ENCODE assay signal across 1 cellular context in the genomic region with DNA sequence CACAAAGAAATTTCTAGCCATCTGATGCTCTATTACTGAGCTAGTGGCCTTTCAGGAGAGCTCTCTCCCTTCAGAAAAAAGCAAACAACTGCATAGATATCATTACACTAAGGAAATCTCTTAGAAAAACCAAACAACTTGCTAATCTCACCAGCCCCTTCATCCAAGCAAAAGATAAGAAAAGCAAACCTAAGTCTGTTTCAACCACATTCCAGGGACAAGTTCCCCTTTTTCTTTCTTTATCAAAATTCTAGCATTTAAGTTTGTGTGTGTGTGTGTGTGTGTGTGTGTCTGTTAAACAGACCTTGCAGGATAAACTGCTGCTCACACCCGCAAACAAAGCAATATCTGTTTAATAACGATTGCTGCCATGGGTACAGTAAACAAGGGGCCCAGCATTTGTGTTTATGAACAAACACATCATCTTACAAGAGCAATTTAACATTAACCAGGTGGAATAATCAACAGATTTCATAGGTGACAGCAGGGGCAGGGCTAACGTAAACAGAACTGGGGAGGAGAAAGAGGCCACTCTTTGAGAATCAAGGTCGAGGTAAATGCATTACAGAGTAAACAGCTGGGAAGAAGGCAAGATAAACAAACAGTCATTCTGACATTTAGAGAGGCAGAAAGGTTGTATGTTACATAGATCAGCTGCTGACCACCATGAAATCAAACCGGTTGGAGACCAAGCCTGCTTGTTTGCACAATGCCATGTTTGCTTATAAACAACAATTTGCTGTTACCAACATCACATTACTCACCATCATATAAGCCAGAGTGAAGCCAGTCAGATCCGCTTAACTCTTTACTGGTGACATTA.
A peak's percentile ranks its signal among the peaks of the same experiment; 100 is the strongest.
TF ChIP-seq lines count a peak whose summit lies in the region.

No MANE protein-coding gene starts in this region.

TF ChIP-seq in K562, 482 proteins besides CTCF, POLR2A, EP300 and RAD21 (continued from another document and continues in another):
- TF ChIP-seq, protein P1, sequence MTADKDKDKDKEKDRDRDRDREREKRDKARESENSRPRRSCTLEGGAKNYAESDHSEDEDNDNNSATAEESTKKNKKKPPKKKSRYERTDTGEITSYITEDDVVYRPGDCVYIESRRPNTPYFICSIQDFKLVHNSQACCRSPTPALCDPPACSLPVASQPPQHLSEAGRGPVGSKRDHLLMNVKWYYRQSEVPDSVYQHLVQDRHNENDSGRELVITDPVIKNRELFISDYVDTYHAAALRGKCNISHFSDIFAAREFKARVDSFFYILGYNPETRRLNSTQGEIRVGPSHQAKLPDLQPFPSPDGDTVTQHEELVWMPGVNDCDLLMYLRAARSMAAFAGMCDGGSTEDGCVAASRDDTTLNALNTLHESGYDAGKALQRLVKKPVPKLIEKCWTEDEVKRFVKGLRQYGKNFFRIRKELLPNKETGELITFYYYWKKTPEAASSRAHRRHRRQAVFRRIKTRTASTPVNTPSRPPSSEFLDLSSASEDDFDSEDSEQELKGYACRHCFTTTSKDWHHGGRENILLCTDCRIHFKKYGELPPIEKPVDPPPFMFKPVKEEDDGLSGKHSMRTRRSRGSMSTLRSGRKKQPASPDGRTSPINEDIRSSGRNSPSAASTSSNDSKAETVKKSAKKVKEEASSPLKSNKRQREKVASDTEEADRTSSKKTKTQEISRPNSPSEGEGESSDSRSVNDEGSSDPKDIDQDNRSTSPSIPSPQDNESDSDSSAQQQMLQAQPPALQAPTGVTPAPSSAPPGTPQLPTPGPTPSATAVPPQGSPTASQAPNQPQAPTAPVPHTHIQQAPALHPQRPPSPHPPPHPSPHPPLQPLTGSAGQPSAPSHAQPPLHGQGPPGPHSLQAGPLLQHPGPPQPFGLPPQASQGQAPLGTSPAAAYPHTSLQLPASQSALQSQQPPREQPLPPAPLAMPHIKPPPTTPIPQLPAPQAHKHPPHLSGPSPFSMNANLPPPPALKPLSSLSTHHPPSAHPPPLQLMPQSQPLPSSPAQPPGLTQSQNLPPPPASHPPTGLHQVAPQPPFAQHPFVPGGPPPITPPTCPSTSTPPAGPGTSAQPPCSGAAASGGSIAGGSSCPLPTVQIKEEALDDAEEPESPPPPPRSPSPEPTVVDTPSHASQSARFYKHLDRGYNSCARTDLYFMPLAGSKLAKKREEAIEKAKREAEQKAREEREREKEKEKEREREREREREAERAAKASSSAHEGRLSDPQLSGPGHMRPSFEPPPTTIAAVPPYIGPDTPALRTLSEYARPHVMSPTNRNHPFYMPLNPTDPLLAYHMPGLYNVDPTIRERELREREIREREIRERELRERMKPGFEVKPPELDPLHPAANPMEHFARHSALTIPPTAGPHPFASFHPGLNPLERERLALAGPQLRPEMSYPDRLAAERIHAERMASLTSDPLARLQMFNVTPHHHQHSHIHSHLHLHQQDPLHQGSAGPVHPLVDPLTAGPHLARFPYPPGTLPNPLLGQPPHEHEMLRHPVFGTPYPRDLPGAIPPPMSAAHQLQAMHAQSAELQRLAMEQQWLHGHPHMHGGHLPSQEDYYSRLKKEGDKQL (CRISPR knock-in tag; IDR thresholded peaks at IDR 0.05; ENCODE audit: borderline replicate concordance) = no peak
- TF ChIP-seq, protein P2, sequence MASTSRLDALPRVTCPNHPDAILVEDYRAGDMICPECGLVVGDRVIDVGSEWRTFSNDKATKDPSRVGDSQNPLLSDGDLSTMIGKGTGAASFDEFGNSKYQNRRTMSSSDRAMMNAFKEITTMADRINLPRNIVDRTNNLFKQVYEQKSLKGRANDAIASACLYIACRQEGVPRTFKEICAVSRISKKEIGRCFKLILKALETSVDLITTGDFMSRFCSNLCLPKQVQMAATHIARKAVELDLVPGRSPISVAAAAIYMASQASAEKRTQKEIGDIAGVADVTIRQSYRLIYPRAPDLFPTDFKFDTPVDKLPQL (IDR thresholded peaks at IDR 0.05; ENCODE audit: extremely low read depth, insufficient read length) = no peak
- no peak for TF ChIP-seq PPARD (CRISPR knock-in tag; IDR thresholded peaks at IDR 0.05)
- peak; percentile 77; the same call in 1 of the 2 replicates for TF ChIP-seq TEAD2 (tag; IDR thresholded peaks at IDR 0.05)
- TF ChIP-seq NCOR1 (IDR thresholded peaks at IDR 0.05) = peak; percentile 87
- TF ChIP-seq SOX6 (IDR thresholded peaks at IDR 0.05) = peak; percentile 85
- TF ChIP-seq L3MBTL2 (IDR thresholded peaks at IDR 0.05) = no peak
- TF ChIP-seq SMAD4 (CRISPR knock-in tag; conservative IDR thresholded peaks at IDR 0.05) = peak; percentile 84
- TF ChIP-seq TRIM24 (IDR thresholded peaks at IDR 0.05) = peak in 1 of 2 experiments; percentile 79; a peak in 2 of 4 replicates
- no peak for TF ChIP-seq ZNF79 (CRISPR knock-in tag; IDR thresholded peaks at IDR 0.05; ENCODE audit: low read depth)
- TF ChIP-seq HMG20B (CRISPR knock-in tag; IDR thresholded peaks at IDR 0.05) = no peak
- TF ChIP-seq CBFA2T2 (conservative IDR thresholded peaks at IDR 0.05) = peak; percentile 84
- TF ChIP-seq POLR2H (tag; IDR thresholded peaks at IDR 0.05; ENCODE audit: low read depth) = no peak
- no peak for TF ChIP-seq HDAC8 (tag; IDR thresholded peaks at IDR 0.05)
- TF ChIP-seq, protein P3, sequence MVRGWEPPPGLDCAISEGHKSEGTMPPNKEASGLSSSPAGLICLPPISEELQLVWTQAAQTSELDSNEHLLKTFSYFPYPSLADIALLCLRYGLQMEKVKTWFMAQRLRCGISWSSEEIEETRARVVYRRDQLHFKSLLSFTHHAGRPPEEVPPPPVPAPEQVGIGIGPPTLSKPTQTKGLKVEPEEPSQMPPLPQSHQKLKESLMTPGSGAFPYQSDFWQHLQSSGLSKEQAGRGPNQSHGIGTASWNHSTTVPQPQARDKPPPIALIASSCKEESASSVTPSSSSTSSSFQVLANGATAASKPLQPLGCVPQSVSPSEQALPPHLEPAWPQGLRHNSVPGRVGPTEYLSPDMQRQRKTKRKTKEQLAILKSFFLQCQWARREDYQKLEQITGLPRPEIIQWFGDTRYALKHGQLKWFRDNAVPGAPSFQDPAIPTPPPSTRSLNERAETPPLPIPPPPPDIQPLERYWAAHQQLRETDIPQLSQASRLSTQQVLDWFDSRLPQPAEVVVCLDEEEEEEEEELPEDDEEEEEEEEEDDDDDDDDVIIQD (CRISPR knock-in tag; IDR thresholded peaks at IDR 0.05) = no peak
- TF ChIP-seq PYGO2 (tag; IDR thresholded peaks at IDR 0.05) = peak; percentile 52; the same call in 1 of the 2 replicates
- TF ChIP-seq, protein P4, sequence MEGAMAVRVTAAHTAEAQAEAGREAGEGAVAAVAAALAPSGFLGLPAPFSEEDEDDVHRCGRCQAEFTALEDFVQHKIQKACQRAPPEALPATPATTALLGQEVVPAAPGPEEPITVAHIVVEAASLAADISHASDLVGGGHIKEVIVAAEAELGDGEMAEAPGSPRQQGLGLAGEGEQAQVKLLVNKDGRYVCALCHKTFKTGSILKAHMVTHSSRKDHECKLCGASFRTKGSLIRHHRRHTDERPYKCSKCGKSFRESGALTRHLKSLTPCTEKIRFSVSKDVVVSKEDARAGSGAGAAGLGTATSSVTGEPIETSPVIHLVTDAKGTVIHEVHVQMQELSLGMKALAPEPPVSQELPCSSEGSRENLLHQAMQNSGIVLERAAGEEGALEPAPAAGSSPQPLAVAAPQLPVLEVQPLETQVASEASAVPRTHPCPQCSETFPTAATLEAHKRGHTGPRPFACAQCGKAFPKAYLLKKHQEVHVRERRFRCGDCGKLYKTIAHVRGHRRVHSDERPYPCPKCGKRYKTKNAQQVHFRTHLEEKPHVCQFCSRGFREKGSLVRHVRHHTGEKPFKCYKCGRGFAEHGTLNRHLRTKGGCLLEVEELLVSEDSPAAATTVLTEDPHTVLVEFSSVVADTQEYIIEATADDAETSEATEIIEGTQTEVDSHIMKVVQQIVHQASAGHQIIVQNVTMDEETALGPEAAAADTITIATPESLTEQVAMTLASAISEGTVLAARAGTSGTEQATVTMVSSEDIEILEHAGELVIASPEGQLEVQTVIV (CRISPR knock-in tag; IDR thresholded peaks at IDR 0.05; ENCODE audit: borderline replicate concordance) = no peak
- TF ChIP-seq DPF2 (IDR thresholded peaks at IDR 0.05) = peak; percentile 87
- no peak for TF ChIP-seq U2AF1 (optimal IDR thresholded peaks at IDR 0.05; ENCODE audit: low read depth, low read length)
- peak; percentile 48 for TF ChIP-seq ATF7 (IDR thresholded peaks at IDR 0.05)
- TF ChIP-seq, protein P5, sequence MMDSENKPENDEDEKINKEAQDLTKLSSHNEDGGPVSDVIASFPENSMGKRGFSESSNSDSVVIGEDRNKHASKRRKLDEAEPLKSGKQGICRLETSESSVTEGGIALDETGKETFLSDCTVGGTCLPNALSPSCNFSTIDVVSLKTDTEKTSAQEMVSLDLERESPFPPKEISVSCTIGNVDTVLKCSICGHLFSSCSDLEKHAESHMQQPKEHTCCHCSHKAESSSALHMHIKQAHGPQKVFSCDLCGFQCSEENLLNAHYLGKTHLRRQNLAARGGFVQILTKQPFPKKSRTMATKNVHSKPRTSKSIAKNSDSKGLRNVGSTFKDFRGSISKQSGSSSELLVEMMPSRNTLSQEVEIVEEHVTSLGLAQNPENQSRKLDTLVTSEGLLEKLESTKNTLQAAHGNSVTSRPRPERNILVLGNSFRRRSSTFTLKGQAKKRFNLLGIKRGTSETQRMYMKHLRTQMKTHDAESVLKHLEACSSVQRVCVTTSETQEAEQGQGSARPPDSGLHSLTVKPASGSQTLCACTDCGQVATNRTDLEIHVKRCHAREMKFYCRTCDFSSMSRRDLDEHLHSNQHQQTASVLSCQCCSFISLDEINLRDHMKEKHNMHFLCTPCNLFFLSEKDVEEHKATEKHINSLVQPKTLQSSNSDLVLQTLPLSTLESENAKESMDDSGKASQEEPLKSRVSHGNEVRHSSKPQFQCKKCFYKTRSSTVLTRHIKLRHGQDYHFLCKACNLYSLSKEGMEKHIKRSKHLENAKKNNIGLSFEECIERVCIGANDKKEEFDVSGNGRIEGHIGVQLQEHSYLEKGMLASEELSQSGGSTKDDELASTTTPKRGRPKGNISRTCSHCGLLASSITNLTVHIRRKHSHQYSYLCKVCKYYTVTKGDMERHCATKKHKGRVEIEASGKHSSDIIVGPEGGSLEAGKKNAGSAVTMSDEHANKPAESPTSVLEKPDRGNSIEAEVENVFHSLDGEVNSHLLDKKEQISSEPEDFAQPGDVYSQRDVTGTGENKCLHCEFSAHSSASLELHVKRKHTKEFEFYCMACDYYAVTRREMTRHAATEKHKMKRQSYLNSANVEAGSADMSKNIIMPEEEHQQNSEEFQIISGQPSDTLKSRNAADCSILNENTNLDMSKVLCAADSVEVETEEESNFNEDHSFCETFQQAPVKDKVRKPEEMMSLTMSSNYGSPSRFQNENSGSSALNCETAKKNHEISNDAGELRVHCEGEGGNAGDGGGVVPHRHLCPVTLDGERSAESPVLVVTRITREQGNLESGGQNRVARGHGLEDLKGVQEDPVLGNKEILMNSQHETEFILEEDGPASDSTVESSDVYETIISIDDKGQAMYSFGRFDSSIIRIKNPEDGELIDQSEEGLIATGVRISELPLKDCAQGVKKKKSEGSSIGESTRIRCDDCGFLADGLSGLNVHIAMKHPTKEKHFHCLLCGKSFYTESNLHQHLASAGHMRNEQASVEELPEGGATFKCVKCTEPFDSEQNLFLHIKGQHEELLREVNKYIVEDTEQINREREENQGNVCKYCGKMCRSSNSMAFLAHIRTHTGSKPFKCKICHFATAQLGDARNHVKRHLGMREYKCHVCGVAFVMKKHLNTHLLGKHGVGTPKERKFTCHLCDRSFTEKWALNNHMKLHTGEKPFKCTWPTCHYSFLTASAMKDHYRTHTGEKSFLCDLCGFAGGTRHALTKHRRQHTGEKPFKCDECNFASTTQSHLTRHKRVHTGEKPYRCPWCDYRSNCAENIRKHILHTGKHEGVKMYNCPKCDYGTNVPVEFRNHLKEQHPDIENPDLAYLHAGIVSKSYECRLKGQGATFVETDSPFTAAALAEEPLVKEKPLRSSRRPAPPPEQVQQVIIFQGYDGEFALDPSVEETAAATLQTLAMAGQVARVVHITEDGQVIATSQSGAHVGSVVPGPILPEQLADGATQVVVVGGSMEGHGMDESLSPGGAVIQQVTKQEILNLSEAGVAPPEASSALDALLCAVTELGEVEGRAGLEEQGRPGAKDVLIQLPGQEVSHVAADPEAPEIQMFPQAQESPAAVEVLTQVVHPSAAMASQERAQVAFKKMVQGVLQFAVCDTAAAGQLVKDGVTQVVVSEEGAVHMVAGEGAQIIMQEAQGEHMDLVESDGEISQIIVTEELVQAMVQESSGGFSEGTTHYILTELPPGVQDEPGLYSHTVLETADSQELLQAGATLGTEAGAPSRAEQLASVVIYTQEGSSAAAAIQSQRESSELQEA (IDR thresholded peaks at IDR 0.05; ENCODE audit: low read depth) = no peak
- peak; percentile 40; the same call in 1 of the 2 replicates for TF ChIP-seq GATAD2B (IDR thresholded peaks at IDR 0.05; ENCODE audit: borderline replicate concordance)
- TF ChIP-seq MEIS2 (IDR thresholded peaks at IDR 0.05; ENCODE audit: partially characterized antibody) = no peak
- no peak for TF ChIP-seq DIDO1 (tag; IDR thresholded peaks at IDR 0.05; ENCODE audit: low read depth)
- peak; percentile 96 for TF ChIP-seq TEAD4 (IDR thresholded peaks at IDR 0.05; ENCODE audit: low read length)
- no peak for TF ChIP-seq TEAD4 (CRISPR knock-in tag; IDR thresholded peaks at IDR 0.05; ENCODE audit: borderline replicate concordance)
- TF ChIP-seq, protein P6, sequence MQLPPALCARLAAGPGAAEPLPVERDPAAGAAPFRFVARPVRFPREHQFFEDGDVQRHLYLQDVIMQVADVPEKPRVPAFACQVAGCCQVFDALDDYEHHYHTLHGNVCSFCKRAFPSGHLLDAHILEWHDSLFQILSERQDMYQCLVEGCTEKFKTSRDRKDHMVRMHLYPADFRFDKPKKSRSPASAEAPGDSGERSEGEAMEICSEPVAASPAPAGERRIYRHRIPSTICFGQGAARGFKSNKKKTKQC (CRISPR knock-in tag; IDR thresholded peaks at IDR 0.05) = no peak
- no peak for TF ChIP-seq PHF8 (IDR thresholded peaks at IDR 0.05; ENCODE audit: borderline replicate concordance, low read length)
- peak; percentile 64; the same call in 1 of the 2 replicates for TF ChIP-seq PML (IDR thresholded peaks at IDR 0.05; ENCODE audit: low read length)
